36 cellular contexts compared by ENCODE assay signal in genomic region chr13:108115739-108116138, GRCh38.
"Had no signal": no experiment of that assay in that cellular context is flagged by ENCODE, and none has a peak within 500 bp of the region (broad histone marks: within the 10 kb centered on the region; RNA-seq: fewer than 3 reads in every experiment).

No MANE protein-coding gene starts in this region.

- H3K9me3 ChIP-seq: colonic mucosa, Peyer's patch, SJSA1, SK-N-SH had no signal

- H3K36me3 ChIP-seq: brain microvascular endothelial cell, cardiac muscle cell, colonic mucosa, Peyer's patch, SJSA1 had no signal

- DNase-seq: activated CD4-positive, alpha-beta T cell treated with anti-CD3 and anti-CD28 coated beads for 36 hours; activated CD4-positive, alpha-beta T cell treated with anti-CD3 and anti-CD28 coated beads, Interleukin-2, amount 10 ng/mL, durations not matched to agents 7 days and 5 days; activated CD4-positive, alpha-beta T cell treated with anti-CD3 and anti-CD28 coated beads, Interleukin-2, amount 50 U/mL, for 48 hours; activated CD8-positive, alpha-beta T cell treated with anti-CD3 and anti-CD28 coated beads, Interleukin-2, amount 10 ng/mL, durations not matched to agents 7 days and 5 days; activated gamma-delta T cell; activated naive CD4-positive, alpha-beta T cell treated with anti-CD3 and anti-CD28 coated beads for 36 hours; activated naive CD8-positive, alpha-beta T cell treated with anti-CD3 and anti-CD28 coated beads, Interleukin-2, amount 50 U/mL, for 24 hours; activated T-cell treated with anti-CD3 and anti-CD28 coated beads, Interleukin-2, amount 50 U/mL, for 24 hours; amniotic stem cell; aorta; brain microvascular endothelial cell; colonic mucosa; NCI-H1105; NCI-H1417 treated with DMSO at 0.1 percent for 48 hours; NCI-H187 treated with DMSO at 0.1 percent for 48 hours; NCI-H2081; NCI-H2171 treated with DMSO at 0.1 percent for 48 hours; NCI-H2227 treated with DMSO at 0.1 percent for 48 hours; NCI-H446 treated with DMSO at 0.1 percent for 48 hours; NCI-H524; NCI-H69; NK-92 treated with Interleukin-12 subunit alpha and Interleukin-12 subunit beta, amount 100 ng/mL, for 24 hours; PC-3; Peyer's patch; RPMI8226; SHP77 treated with DMSO at 0.1 percent for 48 hours; SK-N-SH had no signal

- H3K4me3 ChIP-seq: cardiac muscle cell, colonic mucosa, Peyer's patch, SJSA1 had no signal

- H3K36me3 Mint-ChIP-seq: activated naive CD8-positive, alpha-beta T cell; WTC11 had no signal

- H3K27ac Mint-ChIP-seq: activated CD4-positive, alpha-beta T cell treated with anti-CD3 and anti-CD28 coated beads for 36 hours; activated CD4-positive, alpha-beta T cell treated with anti-CD3 and anti-CD28 coated beads, Interleukin-2, amount 10 ng/mL, durations not matched to agents 7 days and 5 days; activated CD8-positive, alpha-beta T cell treated with anti-CD3 and anti-CD28 coated beads, Interleukin-2, amount 10 ng/mL, durations not matched to agents 7 days and 5 days; activated naive CD4-positive, alpha-beta T cell treated with anti-CD3 and anti-CD28 coated beads for 36 hours; activated naive CD8-positive, alpha-beta T cell; activated naive CD8-positive, alpha-beta T cell treated with anti-CD3 and anti-CD28 coated beads, Interleukin-2, amount 50 U/mL, for 24 hours; activated T-cell treated with anti-CD3 and anti-CD28 coated beads, Interleukin-2, amount 50 U/mL, for 24 hours; activated T-helper 2 cell treated with anti-CD3 and anti-CD28 coated beads, Interferon-gamma antibody, Interleukin-2, Interleukin-4, amounts not matched to agents 10 μg/mL and 5 μg/mL and 100 μg/mL, durations not matched to agents 14 hours and 24 hours and 36 hours; T-helper 1 cell treated with Interleukin-12 subunit alpha and Interleukin-12 subunit beta and Interleukin-4 antibody, amounts not matched to agents 30 μg/mL and 1 μg/mL, for 36 hours; T-helper 2 cell treated with Interferon-gamma antibody and Interleukin-4, amounts not matched to agents 5 μg/mL and 100 μg/mL, for 36 hours; WTC11 had no signal

- H3K4me3 Mint-ChIP-seq: activated CD4-positive, alpha-beta T cell treated with anti-CD3 and anti-CD28 coated beads for 36 hours; activated CD4-positive, alpha-beta T cell treated with anti-CD3 and anti-CD28 coated beads, Interleukin-2, amount 10 ng/mL, durations not matched to agents 7 days and 5 days; activated CD8-positive, alpha-beta T cell treated with anti-CD3 and anti-CD28 coated beads, Interleukin-2, amount 10 ng/mL, durations not matched to agents 7 days and 5 days; activated naive CD4-positive, alpha-beta T cell treated with anti-CD3 and anti-CD28 coated beads for 36 hours; activated naive CD8-positive, alpha-beta T cell; activated naive CD8-positive, alpha-beta T cell treated with anti-CD3 and anti-CD28 coated beads, Interleukin-2, amount 50 U/mL, for 24 hours; activated T-cell treated with anti-CD3 and anti-CD28 coated beads, Interleukin-2, amount 50 U/mL, for 24 hours; central memory CD8-positive, alpha-beta T cell; T-helper 1 cell treated with Interleukin-12 subunit alpha and Interleukin-12 subunit beta and Interleukin-4 antibody, amounts not matched to agents 30 μg/mL and 1 μg/mL, for 36 hours; T-helper 2 cell treated with Interferon-gamma antibody and Interleukin-4, amounts not matched to agents 5 μg/mL and 100 μg/mL, for 36 hours; WTC11 had no signal

- H3K4me1 Mint-ChIP-seq: activated CD4-positive, alpha-beta T cell treated with anti-CD3 and anti-CD28 coated beads for 36 hours; activated CD4-positive, alpha-beta T cell treated with anti-CD3 and anti-CD28 coated beads, Interleukin-2, amount 10 ng/mL, durations not matched to agents 7 days and 5 days; activated naive CD8-positive, alpha-beta T cell treated with anti-CD3 and anti-CD28 coated beads, Interleukin-2, amount 50 U/mL, for 24 hours; central memory CD8-positive, alpha-beta T cell had no signal

- H3K9me3 Mint-ChIP-seq: activated CD4-positive, alpha-beta T cell treated with anti-CD3 and anti-CD28 coated beads, Interleukin-2, amount 10 ng/mL, durations not matched to agents 7 days and 5 days; activated naive CD4-positive, alpha-beta T cell treated with anti-CD3 and anti-CD28 coated beads for 36 hours; activated naive CD8-positive, alpha-beta T cell treated with anti-CD3 and anti-CD28 coated beads, Interleukin-2, amount 50 U/mL, for 24 hours; activated T-cell treated with anti-CD3 and anti-CD28 coated beads, Interleukin-2, amount 50 U/mL, for 24 hours; activated T-helper 2 cell treated with anti-CD3 and anti-CD28 coated beads, Interferon-gamma antibody, Interleukin-2, Interleukin-4, amounts not matched to agents 10 μg/mL and 5 μg/mL and 100 μg/mL, durations not matched to agents 14 hours and 24 hours and 36 hours; T-helper 1 cell treated with Interleukin-12 subunit alpha and Interleukin-12 subunit beta and Interleukin-4 antibody, amounts not matched to agents 30 μg/mL and 1 μg/mL, for 36 hours; T-helper 2 cell treated with Interferon-gamma antibody and Interleukin-4, amounts not matched to agents 5 μg/mL and 100 μg/mL, for 36 hours had no signal

- ATAC-seq: activated CD4-positive, alpha-beta T cell treated with anti-CD3 and anti-CD28 coated beads for 36 hours; activated CD4-positive, CD25-positive, alpha-beta regulatory T cell treated with anti-CD3 and anti-CD28 coated beads, Interleukin-2, amount 50 U/mL, for 24 hours; activated CD8-positive, alpha-beta T cell treated with anti-CD3 and anti-CD28 coated beads, Interleukin-2, amount 10 ng/mL, durations not matched to agents 7 days and 5 days; activated naive CD8-positive, alpha-beta T cell treated with anti-CD3 and anti-CD28 coated beads, Interleukin-2, amount 50 U/mL, for 24 hours; PC-3; WTC11 had no signal

- H3K27ac ChIP-seq: brain microvascular endothelial cell, cardiac muscle cell, colonic mucosa, Peyer's patch, SJSA1 had no signal

- H3K27me3 Mint-ChIP-seq: activated CD4-positive, alpha-beta T cell treated with anti-CD3 and anti-CD28 coated beads, Interleukin-2, amount 10 ng/mL, durations not matched to agents 7 days and 5 days; central memory CD8-positive, alpha-beta T cell had no signal

- H3K4me2 ChIP-seq: SK-N-SH had no signal

- H3K9me2 ChIP-seq: SK-N-SH had no signal

- H3K27me3 ChIP-seq: brain microvascular endothelial cell, cardiac muscle cell, colonic mucosa, Peyer's patch had no signal

- H3K4me1 ChIP-seq: colonic mucosa, Peyer's patch, SJSA1 had no signal
